In the genomic region with DNA sequence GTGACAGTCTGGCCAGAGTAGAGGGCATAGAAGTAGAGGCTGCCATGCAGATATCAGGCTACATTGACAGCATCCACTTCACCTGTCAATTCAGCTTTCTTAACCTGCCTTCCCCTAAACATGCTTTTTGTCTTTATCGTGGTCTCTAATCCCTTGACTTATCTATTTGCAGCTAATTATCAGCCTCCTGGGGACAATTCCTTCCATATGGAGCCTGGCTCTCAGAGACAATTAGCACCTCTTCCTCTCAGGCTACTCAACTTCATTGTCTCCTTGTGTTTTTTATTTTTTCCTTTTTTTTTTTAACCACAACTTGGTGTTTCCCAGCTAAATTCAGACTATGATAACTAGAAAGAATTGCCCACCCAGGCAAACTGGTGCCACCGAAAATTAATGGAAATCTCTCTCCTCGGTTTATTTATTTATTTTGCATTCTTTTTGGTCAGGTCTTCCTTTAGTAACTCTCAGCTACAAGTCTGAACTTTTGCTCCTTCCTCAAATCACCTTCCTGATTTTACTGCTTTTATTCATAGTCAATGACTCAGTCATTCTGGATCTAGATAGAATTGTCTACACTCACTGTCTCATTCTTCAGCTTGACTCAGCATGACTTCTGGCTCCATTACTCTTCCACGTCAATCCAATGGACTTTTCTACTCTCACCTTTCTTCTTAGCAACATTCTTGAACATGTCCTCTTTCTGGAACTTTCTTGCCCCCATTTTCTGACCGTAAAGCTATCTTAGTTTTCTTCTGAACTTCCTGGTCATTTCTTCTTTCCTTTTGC, we compare ENCODE assay signal across 16 cellular contexts.
A peak's percentile ranks its signal among the peaks of the same experiment; 100 is the strongest.
DNase-seq lines count a peak whose midpoint lies in the region; ATAC-seq, FAIRE-seq and TF ChIP-seq lines count a peak whose summit lies in the region.
"Had no signal": no experiment of that assay in that cellular context is flagged by ENCODE, and none has a peak within 500 bp of the region (broad histone marks: within the 10 kb centered on the region; RNA-seq: fewer than 3 reads in every experiment).

No MANE protein-coding gene starts in this region.

- no peak overlapping the region for H4K8ac ChIP-seq in H1 (ENCODE audit: extremely low read depth, insufficient read depth, low read length)

- H3K4me2 ChIP-seq in PC-9 (no peak overlapping the region; the same call in 1 of the 2 replicates), H1 (ENCODE audit: insufficient read depth in 1 of 2, low read depth in 2 of 2, low read length in 2 of 2) (no peak overlapping the region)

- ATAC-seq in omental fat pad (ENCODE audit: low FRiP score) (no peak), GM18858 (IDR thresholded peaks at IDR 0.05; ENCODE audit: unreplicated experiment) (no peak)
- ATAC-seq: left ventricle myocardium superior, pancreas had no signal

- H3K9me3 ChIP-seq in PC-9 (ENCODE audit: insufficient read depth, low read depth) = 0 out of 2 replicates have a peak, but pooled peaks cover 5% of the 10 kb centered on the region
- no peaks in the 10 kb centered on the region for H3K9me3 ChIP-seq in H1 (ENCODE audit: insufficient read depth in 2 of 2, low read depth in 1 of 2, low read length in 1 of 2)
- H3K9me3 ChIP-seq: pancreas had no signal

- no peak for TF ChIP-seq CTCF in PC-9 (conservative IDR thresholded peaks at IDR 0.05)
- no peak for TF ChIP-seq CTCF in H1 (IDR thresholded peaks at IDR 0.05; ENCODE audit: control extremely low read depth in 1 of 3, insufficient read depth in 1 of 3, low read depth in 1 of 3, low read length in 3 of 3)
- TF ChIP-seq CTCF in omental fat pad (IDR thresholded peaks at IDR 0.05) = no peak

- no peak overlapping the region for H2BK15ac ChIP-seq in H1 (ENCODE audit: low read length)

- 85% methylated on average over 5 of the region's 5 CpGs; no CpG with 5 or more reads in 1 of the 2 experiments for WGBS in H1 (ENCODE audit: extremely low coverage in 1 of 2, insufficient coverage in 1 of 2, insufficient read length in 1 of 2, insufficient replicate concordance in 2 of 2, low coverage in 1 of 2, low lambda C conversion rate in 2 of 2, missing lambda C conversion rate in 1 of 2), 2 experiments

- DNase-seq in HCEC 1CT (peak; percentile 86), PC-9 (peak; percentile 20 to 61), H1 (ENCODE audit: low read depth in 1 of 2, low spot score in 2 of 2) (no peak), skeletal muscle cell (ENCODE audit: low read depth) (peak; percentile 62), germinal center (ENCODE audit: low spot score) (no peak), omental fat pad (ENCODE audit: low spot score) (no peak)
- DNase-seq: activated CD4-positive, alpha-beta T cell treated with anti-CD3 and anti-CD28 coated beads for 4 hours; cerebellar nuclear complex; DMS 273 treated with DMSO at 0.1 percent for 48 hours; left ventricle myocardium superior; pancreas; SHP77 treated with DMSO at 0.1 percent for 48 hours; stimulated activated CD4-positive, alpha-beta T cell treated with anti-CD3 and anti-CD28 coated beads, Interleukin-2, amount 100 ng/mL, for 24 hours; stimulated activated naive CD4-positive, alpha-beta T cell treated with Interleukin-2 at 50 U/mL for 16 hours had no signal

- 0 out of 2 replicates have a peak overlapping the region, but pooled peaks have one; percentile 38 for H3K18ac ChIP-seq in H1 (ENCODE audit: extremely low read depth, low read length)

- H3K79me1 ChIP-seq in H1 (ENCODE audit: low read depth, low read length) = no peaks in the 10 kb centered on the region

- H3K56ac ChIP-seq in H1 (replicated peaks; ENCODE audit: insufficient read length, low read depth, low read length) = no peak overlapping the region

- H3K79me2 ChIP-seq in PC-9 (ENCODE audit: low read depth) (no peaks in the 10 kb centered on the region), H1 (ENCODE audit: control insufficient read depth in 1 of 2, insufficient read depth in 2 of 2, low read length in 2 of 2) (no peaks in the 10 kb centered on the region)

- H4K20me1 ChIP-seq in PC-9 (ENCODE audit: insufficient read depth) = no peaks in the 10 kb centered on the region
- H4K20me1 ChIP-seq in H1 (replicated peaks in 1 of 2; ENCODE audit: control insufficient read depth in 1 of 2, insufficient read depth in 2 of 2, low read length in 2 of 2) = no peaks in the 10 kb centered on the region

- H2AFZ ChIP-seq in PC-9 (no peak overlapping the region), H1 (ENCODE audit: low read length) (no peak overlapping the region)

- H4K91ac ChIP-seq in H1 (replicated peaks; ENCODE audit: insufficient read length, low read length) = no peak overlapping the region

- intact Hi-C loops in PC-9 (cut with micrococcal nuclease; ENCODE audit: unreplicated experiment) = no loop called here

- H3K14ac ChIP-seq in H1 (ENCODE audit: insufficient read length) = no peak overlapping the region

- H2BK120ac ChIP-seq in H1 (replicated peaks; ENCODE audit: low read depth, low read length) = no peak overlapping the region

- no peak overlapping the region for H4K5ac ChIP-seq in H1 (ENCODE audit: insufficient read length, low read depth, low read length)

- no peaks in the 10 kb centered on the region for H3K23me2 ChIP-seq in H1 (ENCODE audit: low read depth, low read length)

- no peak for TF ChIP-seq POLR2A in H1 (IDR thresholded peaks at IDR 0.05; ENCODE audit: control extremely low read depth in 1 of 2, low read depth in 2 of 2, low read length in 2 of 2)

- peaks cover 9% of the 10 kb centered on the region for H3K4me1 ChIP-seq in PC-9 (replicated peaks; ENCODE audit: insufficient read depth)
- H3K4me1 ChIP-seq in H1 (replicated peaks in 1 of 4; ENCODE audit: control insufficient read depth in 3 of 4, insufficient read depth in 4 of 4, low read length in 3 of 4) = peaks cover 3 to 9% (median 5%) of the 10 kb centered on the region in 4 experiments; a peak in 5 of 7 replicates
- H3K4me1 ChIP-seq: pancreas had no signal

- FAIRE-seq in H1 (lab: Jason Lieb, UNC) = no peak
- FAIRE-seq: GM12891, pancreas had no signal

- H3K9me2 ChIP-seq in PC-9 (ENCODE audit: insufficient read depth) = no peaks in the 10 kb centered on the region

- H3K23ac ChIP-seq in H1 (ENCODE audit: insufficient read length) = no peak overlapping the region

- H2BK5ac ChIP-seq in H1 (ENCODE audit: low read depth, low read length) = no peak overlapping the region

- H3K4me3 ChIP-seq in PC-9 (no peak overlapping the region), H1 (ENCODE audit: extremely low read depth in 1 of 4, insufficient read depth in 2 of 4, low read depth in 3 of 4, low read length in 4 of 4) (no peak overlapping the region), skeletal muscle cell (ENCODE audit: low read depth, low read length) (no peak overlapping the region)
- H3K4me3 ChIP-seq: pancreas had no signal

- peaks cover 4% of the 10 kb centered on the region; the same call in 1 of the 2 replicates for H3F3A ChIP-seq in PC-9 (ENCODE audit: insufficient read depth, low read depth)

- no peak overlapping the region for H3K9ac ChIP-seq in H1 (replicated peaks in 1 of 4; ENCODE audit: extremely low read depth in 1 of 4, low read depth in 3 of 4, low read length in 3 of 4)

- TF ChIP-seq RAD21 in H1 (IDR thresholded peaks at IDR 0.05 in 1 of 2, conservative IDR thresholded peaks at IDR 0.05 in 1 of 2; ENCODE audit: low read depth in 2 of 2, low read length in 2 of 2) = no peak

- H2AK5ac ChIP-seq in H1 (ENCODE audit: low read depth, low read length) = no peak overlapping the region

- H3K27ac ChIP-seq in PC-9 = no peak overlapping the region
- H3K27ac ChIP-seq in H1 (ENCODE audit: low read depth, low read length) = no peak overlapping the region
- H3K27ac ChIP-seq: pancreas had no signal

- no peaks in the 10 kb centered on the region for H3K36me3 ChIP-seq in PC-9 (ENCODE audit: low read depth)
- no peaks in the 10 kb centered on the region for H3K36me3 ChIP-seq in H1 (ENCODE audit: control insufficient read depth in 2 of 4, insufficient read depth in 4 of 4, low read length in 3 of 4)
- H3K36me3 ChIP-seq: pancreas had no signal

- TF ChIP-seq EP300 in H1 (IDR thresholded peaks at IDR 0.05; ENCODE audit: borderline replicate concordance in 1 of 2, low read depth in 2 of 2, low read length in 2 of 2) = no peak

- no TSS peak for BruUV-seq in PC-9 (replicated peaks; lab: Mats Ljungman, UMichigan)

- H2BK20ac ChIP-seq in H1 (ENCODE audit: low read length) = no peak overlapping the region

- no peak overlapping the region for H2BK12ac ChIP-seq in H1 (ENCODE audit: low read depth, low read length)

- CTCF ChIA-PET in PC-9 (lab: Charles Lee) = interaction anchor here (0.6 to 1.2 kb wide), 5 partner anchors 22 to 223 kb away, joined by 3 to 15 read pairs (median 4); no protein-coding TSS in a partner anchor
- CTCF ChIA-PET in H1 (lab: Charles Lee; ENCODE audit: partially characterized antibody) = interaction anchor here (0.7 to 9.4 kb wide), 5 partner anchors 22 to 581 kb away, joined by 3 to 55 read pairs (median 5); no protein-coding TSS in a partner anchor

- H3K4ac ChIP-seq in H1 (replicated peaks; ENCODE audit: insufficient read length, low read depth, low read length) = no peak overlapping the region

- POLR2A ChIA-PET in PC-9 (lab: Charles Lee; ENCODE audit: unreplicated experiment) = interaction anchor here (0.7 kb wide), 1 partner anchor 709 kb away, joined by 5 read pairs; no protein-coding TSS in a partner anchor
- POLR2A ChIA-PET in H1 (lab: Charles Lee; ENCODE audit: partially characterized antibody) = no interaction called here

- H3K27me3 ChIP-seq in PC-9 (ENCODE audit: insufficient read depth, low read depth) (no peaks in the 10 kb centered on the region), H1 (replicated peaks in 1 of 4; ENCODE audit: control insufficient read depth in 3 of 4, extremely low read depth in 1 of 4, insufficient read depth in 3 of 4, low read length in 3 of 4) (no peaks in the 10 kb centered on the region)
- H3K27me3 ChIP-seq: pancreas had no signal

TF ChIP-seq in H1, 55 proteins besides CTCF, POLR2A, EP300 and RAD21 (continues in another document):
- no peak for TF ChIP-seq SUZ12 (IDR thresholded peaks at IDR 0.05; ENCODE audit: low read length)
- no peak for TF ChIP-seq JUN (IDR thresholded peaks at IDR 0.05; ENCODE audit: low read depth, low read length)
- TF ChIP-seq JUND (IDR thresholded peaks at IDR 0.05; ENCODE audit: low read length) = no peak
- TF ChIP-seq KDM4A (IDR thresholded peaks at IDR 0.05; ENCODE audit: low read depth, low read length, severe bottlenecking) = no peak
- TF ChIP-seq SIRT6 (IDR thresholded peaks at IDR 0.05; ENCODE audit: low read length) = no peak
- TF ChIP-seq SP4 (IDR thresholded peaks at IDR 0.05; ENCODE audit: low read length) = no peak
- TF ChIP-seq TBP (IDR thresholded peaks at IDR 0.05; ENCODE audit: low read depth, low read length) = no peak
- TF ChIP-seq RNF2 (IDR thresholded peaks at IDR 0.05; ENCODE audit: borderline replicate concordance, low read depth, low read length, missing control alignments, poor library complexity, severe bottlenecking) = no peak
- TF ChIP-seq, protein P1, sequence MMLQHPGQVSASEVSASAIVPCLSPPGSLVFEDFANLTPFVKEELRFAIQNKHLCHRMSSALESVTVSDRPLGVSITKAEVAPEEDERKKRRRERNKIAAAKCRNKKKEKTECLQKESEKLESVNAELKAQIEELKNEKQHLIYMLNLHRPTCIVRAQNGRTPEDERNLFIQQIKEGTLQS (IDR thresholded peaks at IDR 0.05; ENCODE audit: insufficient read depth, low read depth, low read length) = no peak
- TF ChIP-seq CHD2 (IDR thresholded peaks at IDR 0.05; ENCODE audit: low read length) = no peak

Comparison
In these comparisons a context has a peak if more than half of its experiments do, and no peak if none do; other contexts are left out.
1. DNase-seq: peak in HCEC 1CT (single experiment), PC-9 (2 of 2) and skeletal muscle cell (single experiment); none in H1 (0 of 2), germinal center (single experiment) and omental fat pad (single experiment).